23 cellular contexts compared by ENCODE assay signal in the genomic region with DNA sequence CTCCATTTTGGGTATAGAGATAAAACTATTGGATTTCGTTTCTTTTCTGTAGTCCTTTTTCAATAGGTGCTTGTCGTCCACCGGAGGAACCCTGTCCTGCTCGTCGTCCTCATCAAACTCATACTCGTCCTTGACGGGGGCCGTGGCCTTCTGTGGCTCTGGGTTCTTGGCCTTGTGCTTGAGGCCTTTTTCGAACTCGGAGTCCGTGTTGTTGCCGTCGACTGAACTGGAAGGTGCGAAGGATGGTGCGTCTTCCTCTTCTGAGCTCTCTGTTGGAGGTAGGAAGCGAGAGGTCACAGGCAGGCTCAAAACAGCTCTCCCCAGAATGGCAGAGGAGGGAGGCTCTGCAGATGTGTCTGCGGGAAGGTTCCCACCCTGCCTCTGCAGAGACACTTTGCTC.
DNase-seq lines count a peak whose midpoint lies in the region; ATAC-seq, FAIRE-seq and TF ChIP-seq lines count a peak whose summit lies in the region.
"Had no signal": no experiment of that assay in that cellular context is flagged by ENCODE, and none has a peak within 500 bp of the region (broad histone marks: within the 10 kb centered on the region; RNA-seq: fewer than 3 reads in every experiment).

No MANE protein-coding gene starts in this region.

- no peak overlapping the region for H2AFZ ChIP-seq in HepG2 (ENCODE audit: low read length)

- H3K9ac ChIP-seq in HepG2 (ENCODE audit: insufficient read depth, low read depth, low read length): no peak overlapping the region
- H3K9ac ChIP-seq: BLaER1 treated with 17β-estradiol and CSF1 and Interleukin-3, amounts not matched to agents 10 nM and 100 nM had no signal

- no peak for DNase-seq in activated T-cell treated with anti-CD3 and anti-CD28 coated beads, Interleukin-2, amount 50 U/mL, for 24 hours
- DNase-seq in activated T-cell treated with anti-CD3 and anti-CD28 coated beads, Interleukin-2, amount 50 U/mL, for 48 hours: no peak
- DNase-seq in left ventricle myocardium superior (peak; percentile 26), heart right ventricle (no peak), HepG2 (ENCODE audit: low spot score) (no peak), right lobe of liver (no peak), mesothelial cell of epicardium (ENCODE audit: low spot score in 2 of 2, unreplicated experiment in 2 of 2) (no peak)
- DNase-seq: AML-193; Caco-2; Calu3; CD4-positive, alpha-beta T cell; CD8-positive, alpha-beta T cell; DMS79 treated with DMSO at 0.1 percent for 48 hours; GF-D8 had no signal

- no peaks in the 10 kb centered on the region for H3K27me3 Mint-ChIP-seq in activated T-cell treated with anti-CD3 and anti-CD28 coated beads, Interleukin-2, amount 50 U/mL, for 24 hours
- no peaks in the 10 kb centered on the region for H3K27me3 Mint-ChIP-seq in mesothelial cell of epicardium (ENCODE audit: low read depth)
- H3K27me3 Mint-ChIP-seq: B cell; CD4-positive, alpha-beta T cell had no signal

- CTCF ChIA-PET in HepG2 (lab: Yijun Ruan, JAX; ENCODE audit: low intra/inter-chr PET ratio, low total read pairs): no interaction called here

- H3K36me3 ChIP-seq in heart right ventricle (peaks cover 0 to 95% (median 63%) of the 10 kb centered on the region in 9 donors), HepG2 (replicated peaks in 1 of 2; ENCODE audit: control insufficient read depth in 1 of 2, insufficient read depth in 2 of 2, low read length in 2 of 2) (peaks cover 60 to 90% of the 10 kb centered on the region in 2 experiments), right lobe of liver (peaks cover 0 to 64% (median 21%) of the 10 kb centered on the region in 4 donors)

- ATAC-seq in left ventricle myocardium superior (no peak), heart right ventricle (no peak), HepG2 (no peak), right lobe of liver (no peak)
- ATAC-seq: A549; CD8-positive, alpha-beta T cell had no signal

- no peak for TF ChIP-seq RAD21 in HepG2 (CRISPR knock-in tag; IDR thresholded peaks at IDR 0.05)

- H3K9me3 ChIP-seq in heart right ventricle (no peaks in the 10 kb centered on the region), HepG2 (ENCODE audit: low read length) (no peaks in the 10 kb centered on the region), right lobe of liver (no peaks in the 10 kb centered on the region)
- H3K9me3 ChIP-seq: A549; BLaER1 treated with 17β-estradiol and CSF1 and Interleukin-3, amounts not matched to agents 10 nM and 100 nM; Caco-2 had no signal

- H3K36me3 Mint-ChIP-seq in activated T-cell treated with anti-CD3 and anti-CD28 coated beads, Interleukin-2, amount 50 U/mL, for 24 hours (ENCODE audit: low read depth): peaks cover 37% of the 10 kb centered on the region
- H3K36me3 Mint-ChIP-seq in mesothelial cell of epicardium: peaks cover 10% of the 10 kb centered on the region

- no peak for FAIRE-seq in HepG2 (lab: Jason Lieb, UNC)
- FAIRE-seq: A549, D721Med, G401.6, GM12891, GM19239 had no signal

- no peak overlapping the region for H3K4me3 Mint-ChIP-seq in activated T-cell treated with anti-CD3 and anti-CD28 coated beads, Interleukin-2, amount 50 U/mL, for 24 hours
- no peak overlapping the region for H3K4me3 Mint-ChIP-seq in mesothelial cell of epicardium
- H3K4me3 Mint-ChIP-seq: B cell; CD4-positive, alpha-beta T cell; CD8-positive, alpha-beta T cell had no signal

- intact Hi-C loops in left ventricle myocardium superior (cut with micrococcal nuclease) (no loop called here), heart right ventricle (cut with DNase I) (no loop called here), HepG2 (cut with micrococcal nuclease; ENCODE audit: unreplicated experiment) (no loop called here), right lobe of liver (cut with DNase I) (no loop called here)

- no peaks in the 10 kb centered on the region for H3K4me1 Mint-ChIP-seq in activated T-cell treated with anti-CD3 and anti-CD28 coated beads, Interleukin-2, amount 50 U/mL, for 24 hours (ENCODE audit: low read depth)
- no peaks in the 10 kb centered on the region for H3K4me1 Mint-ChIP-seq in mesothelial cell of epicardium
- H3K4me1 Mint-ChIP-seq: B cell had no signal

- TF ChIP-seq EP300 in HepG2 (IDR thresholded peaks at IDR 0.05; ENCODE audit: low read depth in 2 of 2, low read length in 2 of 2): no peak
- TF ChIP-seq EP300 in HepG2 (CRISPR knock-in tag; IDR thresholded peaks at IDR 0.05; ENCODE audit: borderline replicate concordance): no peak

- no peaks in the 10 kb centered on the region for H3K79me2 ChIP-seq in HepG2 (ENCODE audit: insufficient read depth, low read length)

- TF ChIP-seq POLR2A in HepG2 (IDR thresholded peaks at IDR 0.05; ENCODE audit: insufficient read depth in 1 of 2, low read depth in 2 of 2, low read length in 2 of 2): no peak
- no peak for TF ChIP-seq POLR2A in right lobe of liver (IDR thresholded peaks at IDR 0.05)

- H3K9me3 Mint-ChIP-seq in activated T-cell treated with anti-CD3 and anti-CD28 coated beads, Interleukin-2, amount 50 U/mL, for 24 hours: no peaks in the 10 kb centered on the region
- no peaks in the 10 kb centered on the region for H3K9me3 Mint-ChIP-seq in mesothelial cell of epicardium
- H3K9me3 Mint-ChIP-seq: CD4-positive, alpha-beta T cell; CD8-positive, alpha-beta T cell had no signal

- in situ Hi-C loops in HepG2 (cut with HindIII; ENCODE audit: extremely low pct_ligation_motif_present, low pct_unique_long_range_greater_than_20kb): no loop called here

- H3K27me3 ChIP-seq in heart right ventricle: no peaks in the 10 kb centered on the region
- no peaks in the 10 kb centered on the region for H3K27me3 ChIP-seq in HepG2 (ENCODE audit: control insufficient read depth in 1 of 2, insufficient read depth in 2 of 2, low read length in 2 of 2)
- no peaks in the 10 kb centered on the region for H3K27me3 ChIP-seq in right lobe of liver
- H3K27me3 ChIP-seq: BLaER1 treated with 17β-estradiol and CSF1 and Interleukin-3, amounts not matched to agents 10 nM and 100 nM had no signal

- peak overlapping the region; percentile 22 for H3K27ac Mint-ChIP-seq in activated T-cell treated with anti-CD3 and anti-CD28 coated beads, Interleukin-2, amount 50 U/mL, for 24 hours
- no peak overlapping the region for H3K27ac Mint-ChIP-seq in mesothelial cell of epicardium
- H3K27ac Mint-ChIP-seq: B cell; CD4-positive, alpha-beta T cell; CD8-positive, alpha-beta T cell had no signal

- no TSS peak for BruUV-seq in HepG2 (replicated peaks; lab: Mats Ljungman, UMichigan)

- POLR2A ChIA-PET in HepG2 (lab: Yijun Ruan, JAX): no interaction called here

- H3K4me2 ChIP-seq in HepG2 (ENCODE audit: low read depth, low read length): no peak overlapping the region
- H3K4me2 ChIP-seq: A549; BLaER1 treated with 17β-estradiol and CSF1 and Interleukin-3, amounts not matched to agents 10 nM and 100 nM had no signal

- TF ChIP-seq CTCF in heart right ventricle (IDR thresholded peaks at IDR 0.05): no peak
- no peak for TF ChIP-seq CTCF in HepG2 (CRISPR knock-in tag; IDR thresholded peaks at IDR 0.05)
- TF ChIP-seq CTCF in right lobe of liver (IDR thresholded peaks at IDR 0.05): no peak
- no peak for TF ChIP-seq CTCF in mesothelial cell of epicardium (IDR thresholded peaks at IDR 0.05; ENCODE audit: unreplicated experiment)

- WGBS in heart right ventricle, 2 donors: 90 to 94% methylated on average over 17 of the region's 17 CpGs
- 96% methylated on average over 17 of the region's 17 CpGs for WGBS in HepG2 (ENCODE audit: low lambda C conversion rate)
- 88% methylated on average over 8 of the region's 17 CpGs for WGBS in right lobe of liver (ENCODE audit: insufficient coverage, low coverage, low lambda C conversion rate, missing lambda C conversion rate)

- peaks cover 11% of the 10 kb centered on the region; the same call in 1 of the 2 replicates for H4K20me1 ChIP-seq in HepG2 (ENCODE audit: insufficient read depth, low read length)

- peaks cover 0 to 8% (median 0%) of the 10 kb centered on the region in 9 donors for H3K4me1 ChIP-seq in heart right ventricle
- no peaks in the 10 kb centered on the region for H3K4me1 ChIP-seq in HepG2 (ENCODE audit: insufficient read depth, low read length)
- H3K4me1 ChIP-seq in right lobe of liver: no peaks in the 10 kb centered on the region
- H3K4me1 ChIP-seq: A549 had no signal

- no peak overlapping the region for H3K27ac ChIP-seq in heart right ventricle
- H3K27ac ChIP-seq in HepG2 (ENCODE audit: extremely low read length, insufficient read depth, low read length): no peak overlapping the region
- no peak overlapping the region for H3K27ac ChIP-seq in right lobe of liver
- H3K27ac ChIP-seq: 22Rv1; A549; BLaER1 treated with 17β-estradiol and CSF1 and Interleukin-3, amounts not matched to agents 10 nM and 100 nM; C4-2B had no signal

- no peak overlapping the region for H3K4me3 ChIP-seq in heart right ventricle
- no peak overlapping the region for H3K4me3 ChIP-seq in HepG2 (replicated peaks in 1 of 3; ENCODE audit: insufficient read depth in 1 of 3, low read depth in 2 of 3, low read length in 3 of 3)
- H3K4me3 ChIP-seq in right lobe of liver: no peak overlapping the region
- H3K4me3 ChIP-seq: A549; BLaER1 treated with 17β-estradiol and CSF1 and Interleukin-3, amounts not matched to agents 10 nM and 100 nM had no signal
